23 cellular contexts compared by ENCODE assay signal in the genomic region with DNA sequence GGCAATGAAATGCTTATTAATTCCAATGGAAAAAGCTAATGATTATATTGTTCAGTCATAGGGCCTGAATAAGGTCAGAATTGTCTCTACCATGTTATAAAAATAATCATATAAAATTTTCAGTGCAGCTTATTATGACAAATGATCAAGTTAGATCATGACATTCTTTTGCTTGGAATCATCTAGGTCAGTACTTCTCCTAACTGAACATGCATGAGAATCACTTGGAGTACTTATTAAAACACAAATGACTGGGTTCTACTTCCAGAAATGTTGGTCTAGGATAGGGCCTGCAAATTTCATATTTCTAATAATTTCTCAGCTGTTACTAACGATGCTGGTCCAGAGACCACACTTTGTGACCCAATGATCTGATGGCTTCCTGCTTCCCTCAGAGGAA.
"Had no signal": no experiment of that assay in that cellular context is flagged by ENCODE, and none has a peak within 500 bp of the region (broad histone marks: within the 10 kb centered on the region; RNA-seq: fewer than 3 reads in every experiment).

No MANE protein-coding gene starts in this region.

- H3K4me3 Mint-ChIP-seq: activated CD4-positive, alpha-beta memory T cell treated with anti-CD3 and anti-CD28 coated beads for 36 hours; activated CD4-positive, alpha-beta T cell treated with anti-CD3 and anti-CD28 coated beads, Interleukin-2, amount 10 ng/mL, durations not matched to agents 24 days and 14 days; activated naive CD4-positive, alpha-beta T cell treated with anti-CD3 and anti-CD28 coated beads, Interleukin-2, amount 10 ng/mL, durations not matched to agents 7 days and 5 days; nephron; stimulated activated naive CD8-positive, alpha-beta T cell treated with anti-CD3 and anti-CD28 coated beads, Interleukin-15, Interleukin-2, amounts not matched to agents 100 ng/mL and 50 ng/mL, for 24 hours; type B pancreatic cell had no signal

- H3K36me3 ChIP-seq: left ventricle myocardium inferior, neutrophil, ovary, right lobe of liver, uterus had no signal

- H3K27me3 ChIP-seq: neutrophil, ovary, right lobe of liver, uterus had no signal

- H3K9me3 Mint-ChIP-seq: stimulated activated naive CD8-positive, alpha-beta T cell treated with anti-CD3 and anti-CD28 coated beads, Interleukin-15, Interleukin-2, amounts not matched to agents 100 ng/mL and 50 ng/mL, for 24 hours; type B pancreatic cell had no signal

- H3K4me1 ChIP-seq: right lobe of liver, uterus had no signal

- H3K27me3 Mint-ChIP-seq: activated CD4-positive, alpha-beta memory T cell treated with anti-CD3 and anti-CD28 coated beads for 36 hours; activated CD4-positive, alpha-beta T cell treated with anti-CD3 and anti-CD28 coated beads, Interleukin-2, amount 10 ng/mL, durations not matched to agents 24 days and 14 days; activated naive CD4-positive, alpha-beta T cell treated with anti-CD3 and anti-CD28 coated beads, Interleukin-2, amount 10 ng/mL, durations not matched to agents 7 days and 5 days; progenitor cell of endocrine pancreas; stimulated activated naive CD8-positive, alpha-beta T cell treated with anti-CD3 and anti-CD28 coated beads, Interleukin-15, Interleukin-2, amounts not matched to agents 100 ng/mL and 50 ng/mL, for 24 hours had no signal

- H3K9me3 ChIP-seq: left ventricle myocardium inferior, neutrophil, ovary, right lobe of liver, uterus had no signal

- ATAC-seq: right lobe of liver had no signal

- H3K36me3 Mint-ChIP-seq: activated CD4-positive, alpha-beta memory T cell treated with anti-CD3 and anti-CD28 coated beads for 36 hours; activated naive CD4-positive, alpha-beta T cell treated with anti-CD3 and anti-CD28 coated beads, Interleukin-2, amount 10 ng/mL, durations not matched to agents 7 days and 5 days; type B pancreatic cell had no signal

- DNase-seq: activated CD4-positive, alpha-beta memory T cell treated with anti-CD3 and anti-CD28 coated beads for 36 hours; activated CD4-positive, alpha-beta T cell treated with anti-CD3 and anti-CD28 coated beads, Interleukin-2, amount 10 ng/mL, durations not matched to agents 24 days and 14 days; activated CD4-positive, CD25-positive, alpha-beta regulatory T cell treated with anti-CD3 and anti-CD28 coated beads, Interleukin-2, amount 50 U/mL, for 72 hours; activated CD8-positive, alpha-beta memory T cell treated with anti-CD3 and anti-CD28 coated beads, Interleukin-2, amount 50 U/mL, for 4 hours; activated gamma-delta T cell; activated naive CD4-positive, alpha-beta T cell treated with anti-CD3 and anti-CD28 coated beads, Interleukin-2, amount 10 ng/mL, durations not matched to agents 7 days and 5 days; activated T-cell treated with anti-CD3 and anti-CD28 coated beads, Interleukin-2, amount 50 U/mL, for 1 hour; amygdala; effector CD8-positive, alpha-beta T cell; left ventricle myocardium inferior; ovary; right lobe of liver; stimulated activated CD4-positive, alpha-beta T cell treated with anti-CD3 and anti-CD28 coated beads, Interleukin-12 subunit alpha, Interleukin-12 subunit beta, amount 100 ng/mL, for 4 hours; stimulated activated CD4-positive, alpha-beta T cell treated with anti-CD3 and anti-CD28 coated beads, Interleukin-4, amount 100 ng/mL, for 1 hour; T-helper 9 cell; uterus had no signal

- H3K4me3 ChIP-seq: left ventricle myocardium inferior, lung, ovary, right lobe of liver, skin epidermis, uterus had no signal

- H3K27ac ChIP-seq: left ventricle myocardium inferior, neutrophil, ovary, right lobe of liver, skin epidermis, uterus had no signal

- H3K4me1 Mint-ChIP-seq: activated CD4-positive, alpha-beta T cell treated with anti-CD3 and anti-CD28 coated beads, Interleukin-2, amount 10 ng/mL, durations not matched to agents 24 days and 14 days; activated naive CD4-positive, alpha-beta T cell treated with anti-CD3 and anti-CD28 coated beads, Interleukin-2, amount 10 ng/mL, durations not matched to agents 7 days and 5 days had no signal

- H3K27ac Mint-ChIP-seq: activated CD4-positive, alpha-beta memory T cell treated with anti-CD3 and anti-CD28 coated beads for 36 hours; activated CD4-positive, alpha-beta T cell treated with anti-CD3 and anti-CD28 coated beads, Interleukin-2, amount 10 ng/mL, durations not matched to agents 24 days and 14 days; activated naive CD4-positive, alpha-beta T cell treated with anti-CD3 and anti-CD28 coated beads, Interleukin-2, amount 10 ng/mL, durations not matched to agents 7 days and 5 days; progenitor cell of endocrine pancreas; stimulated activated naive CD8-positive, alpha-beta T cell treated with anti-CD3 and anti-CD28 coated beads, Interleukin-15, Interleukin-2, amounts not matched to agents 100 ng/mL and 50 ng/mL, for 24 hours; type B pancreatic cell had no signal
